Comparison of ENCODE assay signal across 1 cellular context in genomic region chr14:56147980-56148901, GRCh38.
TF ChIP-seq lines count a peak whose summit lies in the region.

No MANE protein-coding gene starts in this region.

TF ChIP-seq in H1, 55 proteins besides CTCF, POLR2A, EP300 and RAD21 (continued from another document):
- TF ChIP-seq ATF2 (IDR thresholded peaks at IDR 0.05; ENCODE audit: low read length) = no peak
- TF ChIP-seq CEBPB (IDR thresholded peaks at IDR 0.05; ENCODE audit: low read depth, low read length) = no peak
- TF ChIP-seq SAP30 (IDR thresholded peaks at IDR 0.05; ENCODE audit: insufficient read depth, insufficient replicate concordance, low read length) = no peak
- TF ChIP-seq SIN3A (conservative IDR thresholded peaks at IDR 0.05 in 1 of 2, IDR thresholded peaks at IDR 0.05 in 1 of 2; ENCODE audit: low read depth in 1 of 2, low read length in 2 of 2) = no peak
- TF ChIP-seq CHD7 (IDR thresholded peaks at IDR 0.05; ENCODE audit: insufficient replicate concordance, low read length) = no peak
